Comparison of ENCODE assay signal across 16 cellular contexts in the genomic region with DNA sequence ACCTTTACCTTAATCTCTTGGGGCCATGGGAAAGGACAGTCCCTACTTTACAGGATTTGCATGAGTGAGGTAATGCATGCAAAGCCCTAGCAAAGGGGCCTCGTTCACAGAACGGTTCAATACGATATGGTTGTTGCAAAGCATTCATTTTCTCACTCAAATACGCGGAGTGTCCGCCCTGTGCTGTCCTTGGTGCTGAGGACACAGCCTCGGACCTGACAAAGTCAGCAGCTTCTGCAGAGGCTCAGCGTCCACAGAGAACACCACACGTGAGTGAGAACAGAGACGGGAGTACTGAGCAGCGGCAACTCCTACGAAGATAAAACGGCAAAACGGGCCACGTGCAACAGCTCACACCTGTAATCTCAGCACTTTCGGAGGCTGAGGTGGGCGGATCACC.
"Had no signal": no experiment of that assay in that cellular context is flagged by ENCODE, and none has a peak within 500 bp of the region (broad histone marks: within the 10 kb centered on the region; RNA-seq: fewer than 3 reads in every experiment).

No MANE protein-coding gene starts in this region.

- H3K27me3 Mint-ChIP-seq: activated CD8-positive, alpha-beta T cell treated with anti-CD3 and anti-CD28 coated beads for 36 hours; central memory CD8-positive, alpha-beta T cell; dendritic cell treated with granulocyte-macrophage colony-stimulating factor and Interleukin-4, amounts not matched to agents 40 ng/mL and 50 ng/mL, for 4 days; effector memory CD8-positive, alpha-beta T cell; naive B cell had no signal

- H3K9me3 Mint-ChIP-seq: central memory CD8-positive, alpha-beta T cell had no signal

- H3K27ac ChIP-seq: epithelial cell of prostate, VCaP had no signal

- H3K4me1 Mint-ChIP-seq: central memory CD8-positive, alpha-beta T cell had no signal

- DNase-seq: activated CD4-positive, alpha-beta T cell treated with anti-CD3 and anti-CD28 coated beads for 4 hours; activated CD8-positive, alpha-beta T cell treated with anti-CD3 and anti-CD28 coated beads for 36 hours; activated naive CD4-positive, alpha-beta T cell treated with anti-CD3 and anti-CD28 coated beads for 36 hours; effector memory CD8-positive, alpha-beta T cell; left colon; naive B cell; right cardiac atrium; stimulated activated naive CD4-positive, alpha-beta T cell; substantia nigra; T1000; trophoblast cell had no signal

- H3K27ac Mint-ChIP-seq: activated CD8-positive, alpha-beta T cell treated with anti-CD3 and anti-CD28 coated beads for 36 hours; activated naive CD4-positive, alpha-beta T cell treated with anti-CD3 and anti-CD28 coated beads for 36 hours; activated T-helper 1 cell treated with anti-CD3 and anti-CD28 coated beads, Interleukin-12 subunit alpha, Interleukin-12 subunit beta, Interleukin-2, Interleukin-4 antibody, amounts not matched to agents 30 ng/mL and 10 ng/mL and 1 ng/mL, durations not matched to agents 14 hours and 24 hours and 36 hours; dendritic cell treated with granulocyte-macrophage colony-stimulating factor and Interleukin-4, amounts not matched to agents 40 ng/mL and 50 ng/mL, for 4 days had no signal

- ATAC-seq: activated CD8-positive, alpha-beta T cell treated with anti-CD3 and anti-CD28 coated beads for 36 hours; effector memory CD8-positive, alpha-beta T cell had no signal

- H3K4me3 Mint-ChIP-seq: activated CD8-positive, alpha-beta T cell treated with anti-CD3 and anti-CD28 coated beads for 36 hours; activated naive CD4-positive, alpha-beta T cell treated with anti-CD3 and anti-CD28 coated beads for 36 hours; activated T-helper 1 cell treated with anti-CD3 and anti-CD28 coated beads, Interleukin-12 subunit alpha, Interleukin-12 subunit beta, Interleukin-2, Interleukin-4 antibody, amounts not matched to agents 30 ng/mL and 10 ng/mL and 1 ng/mL, durations not matched to agents 14 hours and 24 hours and 36 hours; central memory CD8-positive, alpha-beta T cell; dendritic cell treated with granulocyte-macrophage colony-stimulating factor and Interleukin-4, amounts not matched to agents 40 ng/mL and 50 ng/mL, for 4 days; effector memory CD8-positive, alpha-beta T cell had no signal
